ENCODE assay signal across 8 cellular contexts in the genomic region with DNA sequence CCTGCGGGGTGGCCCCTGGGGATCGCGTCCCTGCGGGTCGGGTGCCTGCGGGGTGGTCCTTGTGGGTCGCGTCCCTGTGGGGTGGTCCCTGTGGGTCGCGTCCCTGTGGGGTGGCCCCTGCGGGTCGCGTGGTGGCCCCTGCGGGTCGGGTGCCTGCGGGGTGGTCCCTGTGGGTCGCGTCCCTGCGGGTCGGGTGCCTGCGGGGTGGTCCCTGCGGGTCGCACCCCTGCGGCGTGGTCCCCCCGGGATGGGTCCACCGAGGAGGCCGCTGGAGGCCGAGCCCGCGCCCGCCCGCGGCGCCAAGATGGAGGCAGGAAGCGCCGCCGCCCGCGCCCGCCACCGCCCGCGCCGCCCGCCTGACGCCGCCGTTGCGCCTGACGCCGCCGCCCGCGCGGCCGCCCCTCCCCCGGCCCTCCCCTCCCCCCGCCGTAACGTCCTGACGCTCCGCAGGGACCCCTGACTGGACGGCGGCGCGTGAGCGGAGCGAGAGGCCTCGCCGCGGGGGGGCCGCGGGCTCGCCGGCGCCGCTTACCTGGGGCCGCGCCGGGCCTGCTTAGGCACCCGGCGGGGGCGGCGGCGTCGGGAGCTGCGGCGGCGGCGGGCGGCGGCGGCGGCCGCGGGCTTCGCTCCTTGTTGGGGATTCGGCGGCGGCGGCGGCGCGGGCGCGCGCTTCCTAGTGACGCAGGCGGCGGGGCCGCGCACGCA. TPM values are rescaled to one million over a fixed set of nuclear protein-coding genes. Genes with fewer than 3 reads are reported as not detected.
DNase-seq lines count a peak whose midpoint lies in the region; ATAC-seq lines count a peak whose summit lies in the region.

GMEB2 (minus strand) TSS at position 678 of the 705 bp plus-strand sequence. CDS start 7,704 bp downstream, outside the sequence.

- no peaks in the 10 kb centered on the region for H3K36me3 ChIP-seq in effector memory CD4-positive, alpha-beta T cell (ENCODE audit: control insufficient read depth, insufficient read depth, low read length)

- H3K4me1 Mint-ChIP-seq in activated CD4-positive, alpha-beta T cell treated with anti-CD3 and anti-CD28 coated beads, Interleukin-2, amount 10 ng/mL, durations not matched to agents 24 days and 14 days = peaks cover 21% of the 10 kb centered on the region
- peaks cover 37% of the 10 kb centered on the region for H3K4me1 Mint-ChIP-seq in memory B cell

- DNase-seq in A172 (ENCODE audit: low spot score) = no peak
- peak; percentile 57 for DNase-seq in NCI-H226
- DNase-seq in activated CD4-positive, alpha-beta T cell treated with anti-CD3 and anti-CD28 coated beads, Interleukin-2, amount 10 ng/mL, durations not matched to agents 24 days and 14 days = peak; percentile 92
- DNase-seq in effector memory CD4-positive, alpha-beta T cell = peak in 1 of 3 donors; percentile 90
- DNase-seq in memory B cell (ENCODE audit: low spot score in 2 of 2) = peak in 1 of 2 donors; percentile 95
- DNase-seq in stimulated activated CD8-positive, alpha-beta memory T cell treated with anti-CD3 and anti-CD28 coated beads, Interleukin-12 subunit alpha, Interleukin-12 subunit beta, amount 100 ng/mL, for 1 hour (ENCODE audit: low read depth) = peak; percentile 45

- intact Hi-C loops in activated CD4-positive, alpha-beta T cell treated with anti-CD3 and anti-CD28 coated beads, Interleukin-2, amount 10 ng/mL, durations not matched to agents 24 days and 14 days (cut with micrococcal nuclease) = loop anchor here (1.0 to 10.0 kb wide), 8 partner anchors 9 to 438 kb away; partner anchors contain the start of genes HELZ2, PRPF6, PTK6 and STMN3

- no peaks in the 10 kb centered on the region for H3K9me3 Mint-ChIP-seq in activated CD4-positive, alpha-beta T cell treated with anti-CD3 and anti-CD28 coated beads, Interleukin-2, amount 10 ng/mL, durations not matched to agents 24 days and 14 days
- no peaks in the 10 kb centered on the region for H3K9me3 Mint-ChIP-seq in memory B cell

- peak within 1 kb of the TSS; percentile 97 for H3K4me3 Mint-ChIP-seq in activated CD4-positive, alpha-beta T cell treated with anti-CD3 and anti-CD28 coated beads, Interleukin-2, amount 10 ng/mL, durations not matched to agents 24 days and 14 days
- peak within 1 kb of the TSS; percentile 96 for H3K4me3 Mint-ChIP-seq in memory B cell

- peak within 1 kb of the TSS; percentile 87 for H3K4me3 ChIP-seq in effector memory CD4-positive, alpha-beta T cell (ENCODE audit: insufficient read depth, low read depth, low read length, poor library complexity, severe bottlenecking)

- H3K27me3 Mint-ChIP-seq in activated CD4-positive, alpha-beta T cell treated with anti-CD3 and anti-CD28 coated beads, Interleukin-2, amount 10 ng/mL, durations not matched to agents 24 days and 14 days = no peaks in the 10 kb centered on the region
- no peaks in the 10 kb centered on the region for H3K27me3 Mint-ChIP-seq in memory B cell

- H3K36me3 Mint-ChIP-seq in activated CD4-positive, alpha-beta T cell treated with anti-CD3 and anti-CD28 coated beads, Interleukin-2, amount 10 ng/mL, durations not matched to agents 24 days and 14 days (ENCODE audit: low read depth) = peaks cover 23% of the 10 kb centered on the region
- H3K36me3 Mint-ChIP-seq in memory B cell = peaks cover 12% of the 10 kb centered on the region

- peak within 1 kb of the TSS; percentile 89 for H3K27ac ChIP-seq in effector memory CD4-positive, alpha-beta T cell (ENCODE audit: insufficient read depth, low read length, poor library complexity, severe bottlenecking)

- H3K9me3 ChIP-seq in effector memory CD4-positive, alpha-beta T cell (ENCODE audit: control insufficient read depth, low read length) = no peaks in the 10 kb centered on the region

- H3K27me3 ChIP-seq in effector memory CD4-positive, alpha-beta T cell (replicated peaks; ENCODE audit: control insufficient read depth, insufficient read depth, low read length, poor library complexity, severe bottlenecking) = no peaks in the 10 kb centered on the region

- peaks cover 14% of the 10 kb centered on the region for H3K4me1 ChIP-seq in effector memory CD4-positive, alpha-beta T cell (ENCODE audit: control insufficient read depth, insufficient read depth, low read length, poor library complexity, severe bottlenecking)

- peak within 1 kb of the TSS; percentile 99 for H3K27ac Mint-ChIP-seq in activated CD4-positive, alpha-beta T cell treated with anti-CD3 and anti-CD28 coated beads, Interleukin-2, amount 10 ng/mL, durations not matched to agents 24 days and 14 days
- H3K27ac Mint-ChIP-seq in memory B cell = peak within 1 kb of the TSS; percentile 98

- ATAC-seq in GM18511 (IDR thresholded peaks at IDR 0.05; ENCODE audit: unreplicated experiment) = peak; percentile 52
- ATAC-seq in HG02981 (IDR thresholded peaks at IDR 0.05; ENCODE audit: unreplicated experiment) = peak; percentile 35
- peak; percentile 42 for ATAC-seq in memory B cell (ENCODE audit: low read depth)

RNA-seq across cellular contexts. Expression of gene GMEB2, which starts in this region (rescaled TPM):
- 15.0 and 17.5 TPM in 2 replicates for total RNA-seq in A172 (2014; rRNA removed; shearing (Covaris generic))
- 13.9 and 14.1 TPM in 2 replicates for total RNA-seq in activated CD4-positive, alpha-beta T cell treated with anti-CD3 and anti-CD28 coated beads, Interleukin-2, amount 10 ng/mL, durations not matched to agents 24 days and 14 days
